8 cellular contexts compared by ENCODE assay signal in genomic region chr2:169798397-169798717, GRCh38. TPM values are rescaled to one million over a fixed set of nuclear protein-coding genes. Genes with fewer than 3 reads are reported as not detected.
A peak's percentile ranks its signal among the peaks of the same experiment; 100 is the strongest.
DNase-seq lines count a peak whose midpoint lies in the region; ATAC-seq, FAIRE-seq and TF ChIP-seq lines count a peak whose summit lies in the region.

No MANE protein-coding gene starts in this region.

- H3K79me2 ChIP-seq in endothelial cell of umbilical vein (ENCODE audit: control insufficient read depth, insufficient read depth, low read length): peaks cover 43% of the 10 kb centered on the region

- TF ChIP-seq POLR2A in endothelial cell of umbilical vein (IDR thresholded peaks at IDR 0.05; ENCODE audit: low read depth, low read length): no peak

- H3K9me3 ChIP-seq in ES-I3 (ENCODE audit: control insufficient read depth, insufficient read depth, low read length) (no peaks in the 10 kb centered on the region), NT2/D1 (ENCODE audit: insufficient read depth, low read length) (peaks cover 4% of the 10 kb centered on the region; the same call in 1 of the 2 replicates), endothelial cell of umbilical vein (replicated peaks; ENCODE audit: control insufficient read depth, insufficient read depth, low read length) (no peaks in the 10 kb centered on the region), pancreas (no peaks in the 10 kb centered on the region)

- H3K9ac ChIP-seq in ES-I3 (ENCODE audit: low read depth, low read length) (peak overlapping the region; percentile 98; the same call in 1 of the 2 replicates), NT2/D1 (ENCODE audit: insufficient read length, low read depth) (no peak overlapping the region), endothelial cell of umbilical vein (replicated peaks; ENCODE audit: extremely low read depth, insufficient read depth, low read length) (peak overlapping the region; percentile 91)

- H3K4me1 ChIP-seq in ES-I3 (ENCODE audit: insufficient read depth, low read length) (no peaks in the 10 kb centered on the region), NT2/D1 (ENCODE audit: insufficient read depth, insufficient read length) (no peaks in the 10 kb centered on the region), endothelial cell of umbilical vein (ENCODE audit: control insufficient read depth, extremely low read depth, insufficient read depth, low read length) (peaks cover 14% of the 10 kb centered on the region), pancreas (peaks cover 0 to 7% (median 0%) of the 10 kb centered on the region in 3 donors)

- H3K9me1 ChIP-seq in endothelial cell of umbilical vein (replicated peaks; ENCODE audit: control insufficient read depth, extremely low read depth, insufficient read depth, low read length): no peaks in the 10 kb centered on the region

- DNase-seq in NT2/D1 (ENCODE audit: low read depth, low spot score) (no peak), endothelial cell of umbilical vein (ENCODE audit: low read depth, low spot score) (no peak), pancreas (no peak), NCI-H2196 treated with DMSO at 0.1 percent for 48 hours (lab: John Stamatoyannopoulos, UW; ENCODE audit: unreplicated experiment) (no peak)
- no peak for DNase-seq in effector CD8-positive, alpha-beta T cell (lab: John Stamatoyannopoulos, UW)

- BruUV-seq in endothelial cell of umbilical vein (replicated peaks; lab: Mats Ljungman, UMichigan): TSS peak; percentile 52

- FAIRE-seq in endothelial cell of umbilical vein (lab: Jason Lieb, UNC) (no peak), pancreas (lab: Jason Lieb, UNC) (no peak)

- WGBS in pancreas, 2 donors: 7 to 10% methylated on average over 4 of the region's 4 CpGs

- peak overlapping the region; percentile 98 for H2AFZ ChIP-seq in endothelial cell of umbilical vein (ENCODE audit: low read depth, low read length)

- no peak for TF ChIP-seq CTCF in endothelial cell of umbilical vein (IDR thresholded peaks at IDR 0.05; ENCODE audit: extremely low read depth in 1 of 2, insufficient read depth in 1 of 2, low read depth in 1 of 2, low read length in 2 of 2)
- no peak for TF ChIP-seq CTCF in pancreas (IDR thresholded peaks at IDR 0.05)

- intact Hi-C loops in endothelial cell of umbilical vein (cut with micrococcal nuclease): loop anchor here (10.0 kb wide), 1 partner anchor 434 kb away; the partner anchor contains the start of gene LRP2
- intact Hi-C loops in pancreas (cut with DNase I): no loop called here

- H4K20me1 ChIP-seq in endothelial cell of umbilical vein (replicated peaks; ENCODE audit: control insufficient read depth, extremely low read depth, insufficient read depth, low read length): no peaks in the 10 kb centered on the region

- peak overlapping the region; percentile 100 for H3K4me2 ChIP-seq in endothelial cell of umbilical vein (ENCODE audit: insufficient read depth, low read length)

- dilution Hi-C loops in endothelial cell of umbilical vein (cut with MboI; ENCODE audit: extremely low pct_ligation_motif_present, low sequenced_read_pairs): no loop called here

- POLR2A ChIA-PET in endothelial cell of umbilical vein (lab: Charles Lee): interaction anchor here (0.7 kb wide), 1 partner anchor 1330 kb away, joined by 6 read pairs; no protein-coding TSS in a partner anchor

- peak overlapping the region; percentile 64 for H3K27ac ChIP-seq in endothelial cell of umbilical vein (ENCODE audit: insufficient read depth, low read depth, low read length)
- H3K27ac ChIP-seq in pancreas: peak overlapping the region; percentile 44 to 84 (median 68)

- ATAC-seq in pancreas (peak in 2 of 4 donors; percentile 11 to 16), HG03175 (IDR thresholded peaks at IDR 0.05; ENCODE audit: unreplicated experiment) (no peak), HG02678 (IDR thresholded peaks at IDR 0.05; ENCODE audit: unreplicated experiment) (no peak)

- H3K36me3 ChIP-seq in ES-I3 (ENCODE audit: insufficient read depth, low read length): 0 out of 2 replicates have a peak, but pooled peaks cover 4% of the 10 kb centered on the region
- H3K36me3 ChIP-seq in NT2/D1 (ENCODE audit: insufficient read depth, insufficient read length, low read length): peaks cover 31% of the 10 kb centered on the region
- H3K36me3 ChIP-seq in endothelial cell of umbilical vein (ENCODE audit: control insufficient read depth in 2 of 2, extremely low read depth in 1 of 2, insufficient read depth in 2 of 2, low read length in 2 of 2): peaks cover 3 to 9% of the 10 kb centered on the region in 2 experiments
- H3K36me3 ChIP-seq in pancreas: no peaks in the 10 kb centered on the region

- CTCF ChIA-PET in endothelial cell of umbilical vein (lab: Charles Lee): interaction anchor here (1.4 kb wide), 2 partner anchors 10 to 26 kb away, joined by 5 to 6 read pairs; partner anchors contain the start of gene METTL5

- H3K27me3 ChIP-seq in NT2/D1 (ENCODE audit: insufficient read depth, insufficient read length) (no peaks in the 10 kb centered on the region), endothelial cell of umbilical vein (ENCODE audit: control insufficient read depth in 2 of 2, insufficient read depth in 2 of 2, low read length in 2 of 2) (no peaks in the 10 kb centered on the region), pancreas (no peaks in the 10 kb centered on the region)

- H3K4me3 ChIP-seq in NT2/D1 (ENCODE audit: insufficient read length, low read depth): peak overlapping the region; percentile 91
- peak overlapping the region; percentile 91 to 99 (median 97) for H3K4me3 ChIP-seq in endothelial cell of umbilical vein (replicated peaks in 1 of 3; ENCODE audit: insufficient read depth in 1 of 3, low read depth in 1 of 3, low read length in 3 of 3)
- H3K4me3 ChIP-seq in pancreas: peak overlapping the region; percentile 61 to 92 (median 78)

TF ChIP-seq in endothelial cell of umbilical vein, 7 proteins besides CTCF, POLR2A, EP300 and RAD21:
- no peak for TF ChIP-seq FOS (IDR thresholded peaks at IDR 0.05; ENCODE audit: borderline replicate concordance, insufficient read depth, low read length)
- TF ChIP-seq POLR2AphosphoS5 (IDR thresholded peaks at IDR 0.05; ENCODE audit: insufficient read depth, low read depth, low read length): no peak
- TF ChIP-seq EZH2 (IDR thresholded peaks at IDR 0.05; ENCODE audit: borderline replicate concordance, low read depth, low read length, severe bottlenecking): no peak

RNA-seq across cellular contexts. Expression of gene SSB, which starts 0.3 kb away (rescaled TPM):
- total RNA-seq in endothelial cell of umbilical vein (124 and 125 TPM in 2 replicates), pancreas (10 to 100 TPM; 14.1 to 36.7 (median 25.0) TPM)
- polyA plus RNA-seq in endothelial cell of umbilical vein (18.5 and 36.1 TPM in 2 replicates), pancreas (10 to 100 TPM; 24.7 to 59.6 TPM)
- 60.1 and 68.5 TPM in 2 replicates for polyA plus RNA-seq in endothelial cell of umbilical vein (2011; cell fraction: cytosol; rRNA removed)
- polyA plus RNA-seq in endothelial cell of umbilical vein (2011; cell fraction: nucleus; rRNA removed): 56.0 and 96.7 TPM in 2 replicates
- polyA plus RNA-seq in endothelial cell of umbilical vein (2012): 142 and 198 TPM in 2 replicates
- 26.7 and 30.5 TPM in 2 replicates for polyA minus RNA-seq in endothelial cell of umbilical vein
- 22.7 TPM for polyA minus RNA-seq in endothelial cell of umbilical vein (2011; cell fraction: cytosol; rRNA and poly(A)+ RNA removed)
- polyA minus RNA-seq in endothelial cell of umbilical vein (2011; cell fraction: nucleus; rRNA and poly(A)+ RNA removed): 21.8 and 26.9 TPM in 2 replicates

RNA-seq across cellular contexts. Expression of gene METTL5, which starts 26.3 kb away (rescaled TPM):
- total RNA-seq in endothelial cell of umbilical vein (50.4 and 52.0 TPM in 2 replicates), pancreas (10 to 100 TPM; 29.7 to 35.6 (median 32.9) TPM)
- polyA plus RNA-seq in endothelial cell of umbilical vein (18.4 and 27.0 TPM in 2 replicates), pancreas (10 to 100 TPM; 36.3 to 41.3 TPM)
- 30.1 and 31.9 TPM in 2 replicates for polyA plus RNA-seq in endothelial cell of umbilical vein (2011; cell fraction: cytosol; rRNA removed)
- 9.4 and 13.7 TPM in 2 replicates for polyA plus RNA-seq in endothelial cell of umbilical vein (2011; cell fraction: nucleus; rRNA removed)
- polyA plus RNA-seq in endothelial cell of umbilical vein (2012): 77.5 and 94.6 TPM in 2 replicates
- 10.7 and 14.6 TPM in 2 replicates for polyA minus RNA-seq in endothelial cell of umbilical vein
- 8.9 TPM for polyA minus RNA-seq in endothelial cell of umbilical vein (2011; cell fraction: cytosol; rRNA and poly(A)+ RNA removed)
- 5.1 and 6.7 TPM in 2 replicates for polyA minus RNA-seq in endothelial cell of umbilical vein (2011; cell fraction: nucleus; rRNA and poly(A)+ RNA removed)

RNA-seq across cellular contexts. Expression of gene UBR3, which starts 28.9 kb away (rescaled TPM):
- 27.5 and 27.7 TPM in 2 replicates for total RNA-seq in endothelial cell of umbilical vein
- polyA plus RNA-seq in endothelial cell of umbilical vein: 3.8 and 5.3 TPM in 2 replicates
- polyA plus RNA-seq in endothelial cell of umbilical vein (2011; cell fraction: cytosol; rRNA removed): 6.1 and 6.9 TPM in 2 replicates
- polyA plus RNA-seq in endothelial cell of umbilical vein (2011; cell fraction: nucleus; rRNA removed): 22.2 and 28.2 TPM in 2 replicates
- 13.8 and 20.4 TPM in 2 replicates for polyA plus RNA-seq in endothelial cell of umbilical vein (2012)
- 28.4 and 29.2 TPM in 2 replicates for polyA minus RNA-seq in endothelial cell of umbilical vein
- 12.2 TPM for polyA minus RNA-seq in endothelial cell of umbilical vein (2011; cell fraction: cytosol; rRNA and poly(A)+ RNA removed)
- 92.1 and 134 TPM in 2 replicates for polyA minus RNA-seq in endothelial cell of umbilical vein (2011; cell fraction: nucleus; rRNA and poly(A)+ RNA removed)
- 10 to 100 TPM; 19.0 to 26.8 (median 21.3) TPM for total RNA-seq in pancreas
- polyA plus RNA-seq in pancreas: 10 to 100 TPM in 1 of 2 donors, 1 to 10 TPM in 1; 7.3 to 16.6 TPM
